ENCODE assay signal across 9 cellular contexts in the genomic region with DNA sequence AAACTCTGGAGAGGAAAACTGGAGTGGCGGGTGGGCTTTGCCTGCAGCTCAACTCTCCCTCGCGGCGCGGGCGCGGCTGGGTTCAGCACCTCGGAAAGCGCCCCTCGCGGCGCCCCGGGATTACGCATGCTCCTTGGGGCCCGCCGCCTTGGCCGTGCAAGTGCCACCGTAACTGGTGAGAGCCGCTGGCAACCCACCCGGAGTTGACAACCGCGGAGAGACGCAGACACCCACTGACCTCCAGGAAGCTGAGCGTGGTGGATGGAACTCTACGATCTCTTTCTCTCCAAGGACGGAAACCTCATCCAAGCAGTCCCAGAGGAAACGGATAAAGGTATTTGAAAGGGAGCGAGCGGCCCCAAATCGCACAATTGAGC. TPM values are rescaled to one million over a fixed set of nuclear protein-coding genes. Genes with fewer than 3 reads are reported as not detected.
DNase-seq lines count a peak whose midpoint lies in the region; TF ChIP-seq lines count a peak whose summit lies in the region.
"Had no signal": no experiment of that assay in that cellular context is flagged by ENCODE, and none has a peak within 500 bp of the region (broad histone marks: within the 10 kb centered on the region; RNA-seq: fewer than 3 reads in every experiment).

No MANE protein-coding gene starts in this region.

- peaks cover 32 to 37% of the 10 kb centered on the region in 2 donors for H3K27me3 Mint-ChIP-seq in CD4-positive, alpha-beta memory T cell

- peaks cover 0 to 8% (median 3%) of the 10 kb centered on the region in 4 donors for H3K4me1 Mint-ChIP-seq in CD4-positive, alpha-beta memory T cell

- H3K4me3 ChIP-seq in CD4-positive, alpha-beta memory T cell (ENCODE audit: low read length in 2 of 2) = no peak overlapping the region
- H3K4me3 ChIP-seq in SJSA1 (no peak overlapping the region), mammary epithelial cell (replicated peaks in 1 of 3; ENCODE audit: insufficient read depth in 1 of 3, low read depth in 2 of 3, low read length in 3 of 3) (peak overlapping the region; percentile 4 to 33 (median 27))

- H2AFZ ChIP-seq in mammary epithelial cell (ENCODE audit: low read depth, low read length) = peak overlapping the region; percentile 17

- no peaks in the 10 kb centered on the region for H3K4me1 ChIP-seq in CD4-positive, alpha-beta memory T cell (ENCODE audit: insufficient read depth, low read length)
- H3K4me1 ChIP-seq in SJSA1 (replicated peaks) (peaks cover 6% of the 10 kb centered on the region; the same call in 1 of the 2 replicates), mammary epithelial cell (ENCODE audit: insufficient read depth, low read length) (peaks cover 20% of the 10 kb centered on the region)

- no peaks in the 10 kb centered on the region for H3K36me3 ChIP-seq in CD4-positive, alpha-beta memory T cell (ENCODE audit: insufficient read depth, low read length)
- no peaks in the 10 kb centered on the region for H3K36me3 ChIP-seq in SJSA1
- H3K36me3 ChIP-seq in mammary epithelial cell (ENCODE audit: insufficient read depth, low read length) = no peaks in the 10 kb centered on the region

- intact Hi-C loops in CD4-positive, alpha-beta memory T cell (cut with micrococcal nuclease) = no loop called here
- intact Hi-C loops in mammary epithelial cell (cut with micrococcal nuclease) = loop anchor here (10.0 kb wide), 2 partner anchors 281 to 321 kb away; no protein-coding TSS in a partner anchor

- H4K20me1 ChIP-seq in mammary epithelial cell (ENCODE audit: insufficient read depth, low read length) = no peaks in the 10 kb centered on the region

- in situ Hi-C loops in mammary epithelial cell (cut with MboI; ENCODE audit: low sequenced_read_pairs in 2 of 2) = loop anchor here (10.0 to 25.0 kb wide), 2 partner anchors 474 to 491 kb away; a partner anchor contains a TSS

- WGBS in mammary epithelial cell (ENCODE audit: low coverage, missing lambda C conversion rate) = 12% methylated on average over 13 of the region's 30 CpGs

- no peaks in the 10 kb centered on the region for H3K9me3 ChIP-seq in CD4-positive, alpha-beta memory T cell (ENCODE audit: control insufficient read depth in 1 of 2, low read length in 2 of 2)
- no peaks in the 10 kb centered on the region for H3K9me3 ChIP-seq in SJSA1 (replicated peaks)
- H3K9me3 ChIP-seq in mammary epithelial cell (replicated peaks; ENCODE audit: insufficient read depth, low read length) = no peaks in the 10 kb centered on the region

- H3K79me2 ChIP-seq in mammary epithelial cell (ENCODE audit: insufficient read depth, low read length) = no peaks in the 10 kb centered on the region

- peak in 1 of 2 donors; percentile 8 for TF ChIP-seq CTCF in mammary epithelial cell (conservative IDR thresholded peaks at IDR 0.05 in 1 of 2, IDR thresholded peaks at IDR 0.05 in 1 of 2; ENCODE audit: extremely low read depth in 1 of 2, insufficient read depth in 1 of 2, low read depth in 1 of 2, low read length in 2 of 2)

- dilution Hi-C loops in mammary epithelial cell (cut with HindIII; ENCODE audit: low sequenced_read_pairs) = no loop called here

- H3K9me3 Mint-ChIP-seq in CD4-positive, alpha-beta memory T cell = peaks cover 0 to 2% (median 0%) of the 10 kb centered on the region in 8 donors

- H3K27ac Mint-ChIP-seq in CD4-positive, alpha-beta memory T cell = no peak overlapping the region

- H3K36me3 Mint-ChIP-seq in CD4-positive, alpha-beta memory T cell = no peaks in the 10 kb centered on the region

- peaks cover 9% of the 10 kb centered on the region for H3K27me3 ChIP-seq in CD4-positive, alpha-beta memory T cell (ENCODE audit: insufficient read depth, low read length)
- H3K27me3 ChIP-seq in SJSA1 (replicated peaks) (no peaks in the 10 kb centered on the region), mammary epithelial cell (ENCODE audit: insufficient read depth, low read length) (peaks cover 28% of the 10 kb centered on the region)

- no peak overlapping the region for H3K9ac ChIP-seq in mammary epithelial cell (ENCODE audit: insufficient read depth, low read length)
- H3K9ac ChIP-seq: KMS-11 had no signal

- H3K4me2 ChIP-seq in mammary epithelial cell (ENCODE audit: insufficient read depth, low read depth, low read length) = peak overlapping the region; percentile 78
- H3K4me2 ChIP-seq: KMS-11 had no signal

- no peak overlapping the region for H3K27ac ChIP-seq in CD4-positive, alpha-beta memory T cell (ENCODE audit: low read depth, low read length)
- H3K27ac ChIP-seq in SJSA1 = no peak overlapping the region
- H3K27ac ChIP-seq in mammary epithelial cell (ENCODE audit: insufficient read depth, low read depth, low read length) = no peak overlapping the region
- H3K27ac ChIP-seq: KMS-11 had no signal

- BruUV-seq in mammary epithelial cell (replicated peaks; lab: Mats Ljungman, UMichigan) = no TSS peak

- POLR2A ChIA-PET in CD4-positive, alpha-beta memory T cell (lab: Charles Lee; ENCODE audit: partially characterized antibody) = no interaction called here

- H3K4me3 Mint-ChIP-seq in CD4-positive, alpha-beta memory T cell = no peak overlapping the region

- DNase-seq in CD4-positive, alpha-beta memory T cell = peak in 4 of 5 donors; percentile 20 to 26 (median 22)
- DNase-seq in HCEC 1CT (peak; percentile 42), SJSA1 (ENCODE audit: low read depth in 1 of 2, low spot score in 2 of 2) (peak; percentile 18 to 44), mammary epithelial cell (peak; percentile 57), islet precursor cell (peak; percentile 90), mesenteric fat pad (ENCODE audit: low spot score) (no peak), SIG-M5 (lab: John Stamatoyannopoulos, UW) (no peak)
- peak; percentile 62 for DNase-seq in stimulated activated CD4-positive, alpha-beta T cell treated with anti-CD3 and anti-CD28 coated beads, Interleukin-15, amount 100 ng/mL, for 24 hours

- CTCF ChIA-PET in CD4-positive, alpha-beta memory T cell (lab: Charles Lee; ENCODE audit: partially characterized antibody) = interaction anchor here (0.9 to 7.6 kb wide), 12 partner anchors 12 to 501 kb away, joined by 3 to 71 read pairs (median 7); a partner anchor contains a TSS
- CTCF ChIA-PET in mammary epithelial cell (lab: Charles Lee; ENCODE audit: low non-redundant PET) = interaction anchor here (0.6 to 0.7 kb wide), 3 partner anchors 207 to 345 kb away, joined by 3 to 6 read pairs (median 3); no protein-coding TSS in a partner anchor

RNA-seq across cellular contexts. Expression of a gene that starts 0.2 kb away (rescaled TPM):
- total RNA-seq in CD4-positive, alpha-beta memory T cell = not detected
- polyA plus RNA-seq in CD4-positive, alpha-beta memory T cell = not detected
- not detected in 2 replicates for total RNA-seq in SJSA1 (2014; rRNA removed; shearing (Covaris generic))
- total RNA-seq in mammary epithelial cell (not detected), mesenteric fat pad (not detected)
- polyA plus RNA-seq in mammary epithelial cell = not detected
- polyA minus RNA-seq in mammary epithelial cell = not detected

RNA-seq across cellular contexts. Expression of a gene that starts 44.2 kb away (rescaled TPM):
- total RNA-seq in CD4-positive, alpha-beta memory T cell = under 1 TPM in 1 of 2 experiments, not detected in 1; 0.17 TPM
- not detected for polyA plus RNA-seq in CD4-positive, alpha-beta memory T cell
- total RNA-seq in SJSA1 (2014; rRNA removed; shearing (Covaris generic)) = 3.9 and 9.1 TPM in 2 replicates
- total RNA-seq in mammary epithelial cell = 10 to 100 TPM in 1 of 2 donors, 1 to 10 TPM in 1; 3.7 to 17.8 TPM
- polyA plus RNA-seq in mammary epithelial cell = 7.9 TPM
- polyA minus RNA-seq in mammary epithelial cell = 21.0 TPM
- total RNA-seq in mesenteric fat pad = 41.2 TPM

RNA-seq across cellular contexts. Expression of a gene that starts 48.5 kb away (rescaled TPM):
- total RNA-seq in CD4-positive, alpha-beta memory T cell = not detected
- polyA plus RNA-seq in CD4-positive, alpha-beta memory T cell = not detected
- not detected in 2 replicates for total RNA-seq in SJSA1 (2014; rRNA removed; shearing (Covaris generic))
- total RNA-seq in mammary epithelial cell = under 1 TPM; under 0.01 to 0.31 TPM
- polyA plus RNA-seq in mammary epithelial cell = not detected
- polyA minus RNA-seq in mammary epithelial cell = not detected
- not detected for total RNA-seq in mesenteric fat pad

Comparison
In these comparisons a context has a peak if more than half of its experiments do, and no peak if none do; other contexts are left out.
1. DNase-seq: peak in CD4-positive, alpha-beta memory T cell (4 of 5), HCEC 1CT (single experiment), SJSA1 (2 of 2), mammary epithelial cell (single experiment), islet precursor cell (single experiment) and stimulated activated CD4-positive, alpha-beta T cell treated with anti-CD3 and anti-CD28 coated beads, Interleukin-15, amount 100 ng/mL, for 24 hours (single experiment); none in mesenteric fat pad (single experiment) and SIG-M5 (single experiment).
2. H3K4me3 ChIP-seq: peak in mammary epithelial cell (3 of 3); none in CD4-positive, alpha-beta memory T cell (0 of 2) and SJSA1 (single experiment).